In the genomic region with DNA sequence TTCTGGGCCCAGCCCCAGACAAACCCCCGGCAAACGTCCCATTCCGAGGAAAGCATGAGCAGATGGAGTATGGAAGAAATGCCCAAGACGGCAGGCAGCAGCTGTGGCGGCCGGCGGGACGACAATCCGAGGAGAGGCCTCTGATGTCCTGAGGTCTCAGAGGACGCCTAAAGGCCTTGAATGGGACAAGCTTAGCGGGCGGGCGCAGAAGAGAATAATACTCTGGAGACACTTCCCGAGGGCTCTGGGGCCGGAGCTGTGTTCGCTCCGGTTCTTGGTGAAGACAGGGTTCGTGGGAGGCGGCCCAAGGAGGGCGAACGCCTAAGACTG, we compare ENCODE assay signal across 1 cellular context.
TF ChIP-seq lines count a peak whose summit lies in the region.

No MANE protein-coding gene starts in this region.

TF ChIP-seq in liver, 16 proteins besides CTCF, POLR2A, EP300 and RAD21 (continued from another document):
- TF ChIP-seq, protein P1, sequence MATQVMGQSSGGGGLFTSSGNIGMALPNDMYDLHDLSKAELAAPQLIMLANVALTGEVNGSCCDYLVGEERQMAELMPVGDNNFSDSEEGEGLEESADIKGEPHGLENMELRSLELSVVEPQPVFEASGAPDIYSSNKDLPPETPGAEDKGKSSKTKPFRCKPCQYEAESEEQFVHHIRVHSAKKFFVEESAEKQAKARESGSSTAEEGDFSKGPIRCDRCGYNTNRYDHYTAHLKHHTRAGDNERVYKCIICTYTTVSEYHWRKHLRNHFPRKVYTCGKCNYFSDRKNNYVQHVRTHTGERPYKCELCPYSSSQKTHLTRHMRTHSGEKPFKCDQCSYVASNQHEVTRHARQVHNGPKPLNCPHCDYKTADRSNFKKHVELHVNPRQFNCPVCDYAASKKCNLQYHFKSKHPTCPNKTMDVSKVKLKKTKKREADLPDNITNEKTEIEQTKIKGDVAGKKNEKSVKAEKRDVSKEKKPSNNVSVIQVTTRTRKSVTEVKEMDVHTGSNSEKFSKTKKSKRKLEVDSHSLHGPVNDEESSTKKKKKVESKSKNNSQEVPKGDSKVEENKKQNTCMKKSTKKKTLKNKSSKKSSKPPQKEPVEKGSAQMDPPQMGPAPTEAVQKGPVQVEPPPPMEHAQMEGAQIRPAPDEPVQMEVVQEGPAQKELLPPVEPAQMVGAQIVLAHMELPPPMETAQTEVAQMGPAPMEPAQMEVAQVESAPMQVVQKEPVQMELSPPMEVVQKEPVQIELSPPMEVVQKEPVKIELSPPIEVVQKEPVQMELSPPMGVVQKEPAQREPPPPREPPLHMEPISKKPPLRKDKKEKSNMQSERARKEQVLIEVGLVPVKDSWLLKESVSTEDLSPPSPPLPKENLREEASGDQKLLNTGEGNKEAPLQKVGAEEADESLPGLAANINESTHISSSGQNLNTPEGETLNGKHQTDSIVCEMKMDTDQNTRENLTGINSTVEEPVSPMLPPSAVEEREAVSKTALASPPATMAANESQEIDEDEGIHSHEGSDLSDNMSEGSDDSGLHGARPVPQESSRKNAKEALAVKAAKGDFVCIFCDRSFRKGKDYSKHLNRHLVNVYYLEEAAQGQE (IDR thresholded peaks at IDR 0.05) = no peak
- TF ChIP-seq GABPA (IDR thresholded peaks at IDR 0.05 in 1 of 2, conservative IDR thresholded peaks at IDR 0.05 in 1 of 2) (no peak), JUND (IDR thresholded peaks at IDR 0.05) (no peak), YY1 (IDR thresholded peaks at IDR 0.05) (no peak), SP1 (IDR thresholded peaks at IDR 0.05) (no peak), FOXA1 (IDR thresholded peaks at IDR 0.05) (no peak), FOXA2 (IDR thresholded peaks at IDR 0.05) (no peak)
- TF ChIP-seq, protein P2, sequence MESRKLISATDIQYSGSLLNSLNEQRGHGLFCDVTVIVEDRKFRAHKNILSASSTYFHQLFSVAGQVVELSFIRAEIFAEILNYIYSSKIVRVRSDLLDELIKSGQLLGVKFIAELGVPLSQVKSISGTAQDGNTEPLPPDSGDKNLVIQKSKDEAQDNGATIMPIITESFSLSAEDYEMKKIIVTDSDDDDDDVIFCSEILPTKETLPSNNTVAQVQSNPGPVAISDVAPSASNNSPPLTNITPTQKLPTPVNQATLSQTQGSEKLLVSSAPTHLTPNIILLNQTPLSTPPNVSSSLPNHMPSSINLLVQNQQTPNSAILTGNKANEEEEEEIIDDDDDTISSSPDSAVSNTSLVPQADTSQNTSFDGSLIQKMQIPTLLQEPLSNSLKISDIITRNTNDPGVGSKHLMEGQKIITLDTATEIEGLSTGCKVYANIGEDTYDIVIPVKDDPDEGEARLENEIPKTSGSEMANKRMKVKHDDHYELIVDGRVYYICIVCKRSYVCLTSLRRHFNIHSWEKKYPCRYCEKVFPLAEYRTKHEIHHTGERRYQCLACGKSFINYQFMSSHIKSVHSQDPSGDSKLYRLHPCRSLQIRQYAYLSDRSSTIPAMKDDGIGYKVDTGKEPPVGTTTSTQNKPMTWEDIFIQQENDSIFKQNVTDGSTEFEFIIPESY (IDR thresholded peaks at IDR 0.05) = no peak
